1 cellular context compared by ENCODE assay signal in the genomic region with DNA sequence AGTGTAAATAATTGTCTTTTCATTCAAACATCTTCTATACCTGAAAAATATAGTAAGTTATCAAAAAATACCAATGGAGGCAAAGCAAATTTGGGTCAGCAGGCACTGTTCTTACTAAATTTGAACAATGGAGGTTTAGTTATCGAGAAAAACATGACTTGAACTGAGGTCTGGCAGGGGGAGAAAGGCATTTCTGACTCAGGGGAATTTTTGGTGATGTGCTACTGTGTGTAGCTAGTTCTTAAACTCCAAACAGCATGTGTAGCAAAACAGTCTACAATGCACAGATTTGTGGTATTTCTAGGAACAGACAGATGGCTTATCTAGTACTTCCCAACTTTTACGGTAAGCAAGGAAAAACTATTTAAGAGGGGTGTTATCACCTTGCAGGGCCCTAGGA.
TF ChIP-seq lines count a peak whose summit lies in the region.

No MANE protein-coding gene starts in this region.

TF ChIP-seq in H1, 55 proteins besides CTCF, POLR2A, EP300 and RAD21:
- no peak for TF ChIP-seq JUN (IDR thresholded peaks at IDR 0.05; ENCODE audit: low read depth, low read length)
- TF ChIP-seq EGR1 (IDR thresholded peaks at IDR 0.05; ENCODE audit: borderline replicate concordance, low read depth, low read length), result no peak
- no peak for TF ChIP-seq CBX5 (IDR thresholded peaks at IDR 0.05; ENCODE audit: low read depth, low read length)
- no peak for TF ChIP-seq CHD1 (IDR thresholded peaks at IDR 0.05; ENCODE audit: low read depth, low read length)
- TF ChIP-seq BRCA1 (IDR thresholded peaks at IDR 0.05; ENCODE audit: low read depth, low read length), result no peak
- no peak for TF ChIP-seq NRF1 (IDR thresholded peaks at IDR 0.05; ENCODE audit: low read depth, low read length)
- TF ChIP-seq GABPA (IDR thresholded peaks at IDR 0.05; ENCODE audit: borderline replicate concordance, insufficient read depth, low read length), result no peak
- TF ChIP-seq CHD2 (IDR thresholded peaks at IDR 0.05; ENCODE audit: low read length), result no peak
- TF ChIP-seq, protein P1, sequence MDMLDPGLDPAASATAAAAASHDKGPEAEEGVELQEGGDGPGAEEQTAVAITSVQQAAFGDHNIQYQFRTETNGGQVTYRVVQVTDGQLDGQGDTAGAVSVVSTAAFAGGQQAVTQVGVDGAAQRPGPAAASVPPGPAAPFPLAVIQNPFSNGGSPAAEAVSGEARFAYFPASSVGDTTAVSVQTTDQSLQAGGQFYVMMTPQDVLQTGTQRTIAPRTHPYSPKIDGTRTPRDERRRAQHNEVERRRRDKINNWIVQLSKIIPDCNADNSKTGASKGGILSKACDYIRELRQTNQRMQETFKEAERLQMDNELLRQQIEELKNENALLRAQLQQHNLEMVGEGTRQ (IDR thresholded peaks at IDR 0.05; ENCODE audit: low read length), result no peak
- TF ChIP-seq ASH2L (IDR thresholded peaks at IDR 0.05; ENCODE audit: low read length), result no peak
- TF ChIP-seq CBX8 (IDR thresholded peaks at IDR 0.05; ENCODE audit: borderline replicate concordance, low read depth, low read length), result no peak
- TF ChIP-seq SP4 (IDR thresholded peaks at IDR 0.05; ENCODE audit: low read length), result no peak
- no peak for TF ChIP-seq SRF (IDR thresholded peaks at IDR 0.05; ENCODE audit: low read depth, low read length)
- no peak for TF ChIP-seq SAP30 (IDR thresholded peaks at IDR 0.05; ENCODE audit: insufficient read depth, insufficient replicate concordance, low read length)
- TF ChIP-seq, protein P2, sequence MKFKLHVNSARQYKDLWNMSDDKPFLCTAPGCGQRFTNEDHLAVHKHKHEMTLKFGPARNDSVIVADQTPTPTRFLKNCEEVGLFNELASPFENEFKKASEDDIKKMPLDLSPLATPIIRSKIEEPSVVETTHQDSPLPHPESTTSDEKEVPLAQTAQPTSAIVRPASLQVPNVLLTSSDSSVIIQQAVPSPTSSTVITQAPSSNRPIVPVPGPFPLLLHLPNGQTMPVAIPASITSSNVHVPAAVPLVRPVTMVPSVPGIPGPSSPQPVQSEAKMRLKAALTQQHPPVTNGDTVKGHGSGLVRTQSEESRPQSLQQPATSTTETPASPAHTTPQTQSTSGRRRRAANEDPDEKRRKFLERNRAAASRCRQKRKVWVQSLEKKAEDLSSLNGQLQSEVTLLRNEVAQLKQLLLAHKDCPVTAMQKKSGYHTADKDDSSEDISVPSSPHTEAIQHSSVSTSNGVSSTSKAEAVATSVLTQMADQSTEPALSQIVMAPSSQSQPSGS (IDR thresholded peaks at IDR 0.05; ENCODE audit: low read length), result no peak
- no peak for TF ChIP-seq POLR2AphosphoS5 (IDR thresholded peaks at IDR 0.05; ENCODE audit: low read depth, low read length)
- TF ChIP-seq, protein P3, sequence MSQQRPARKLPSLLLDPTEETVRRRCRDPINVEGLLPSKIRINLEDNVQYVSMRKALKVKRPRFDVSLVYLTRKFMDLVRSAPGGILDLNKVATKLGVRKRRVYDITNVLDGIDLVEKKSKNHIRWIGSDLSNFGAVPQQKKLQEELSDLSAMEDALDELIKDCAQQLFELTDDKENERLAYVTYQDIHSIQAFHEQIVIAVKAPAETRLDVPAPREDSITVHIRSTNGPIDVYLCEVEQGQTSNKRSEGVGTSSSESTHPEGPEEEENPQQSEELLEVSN (IDR thresholded peaks at IDR 0.05), result no peak
